ENCODE assay signal across 20 cellular contexts in genomic region chr12:119772431-119772830, GRCh38.
DNase-seq lines count a peak whose midpoint lies in the region; TF ChIP-seq lines count a peak whose summit lies in the region.
"Had no signal": no experiment of that assay in that cellular context is flagged by ENCODE, and none has a peak within 500 bp of the region (broad histone marks: within the 10 kb centered on the region; RNA-seq: fewer than 3 reads in every experiment).

No MANE protein-coding gene starts in this region.

- H3K4me3 Mint-ChIP-seq in MCF 10A (ENCODE audit: unreplicated experiment): no peak overlapping the region
- H3K4me3 Mint-ChIP-seq: B cell; CD4-positive, CD25-positive, alpha-beta regulatory T cell; GM23338 had no signal

- H3K9me3 ChIP-seq in breast epithelium: no peaks in the 10 kb centered on the region
- H3K9me3 ChIP-seq: SJCRH30 had no signal

- TF ChIP-seq POLR2A in breast epithelium (IDR thresholded peaks at IDR 0.05): no peak

- no peak overlapping the region for H3K27ac Mint-ChIP-seq in MCF 10A (ENCODE audit: low read depth, unreplicated experiment)
- H3K27ac Mint-ChIP-seq: B cell, GM23338 had no signal

- H3K36me3 ChIP-seq in breast epithelium: no peaks in the 10 kb centered on the region
- H3K36me3 ChIP-seq in brain microvascular endothelial cell (replicated peaks): no peaks in the 10 kb centered on the region

- no peaks in the 10 kb centered on the region for H3K27me3 Mint-ChIP-seq in MCF 10A (ENCODE audit: insufficient read depth, unreplicated experiment)
- H3K27me3 Mint-ChIP-seq: B cell; CD4-positive, CD25-positive, alpha-beta regulatory T cell had no signal

- no peaks in the 10 kb centered on the region for H3K9me3 Mint-ChIP-seq in MCF 10A (ENCODE audit: unreplicated experiment)
- H3K9me3 Mint-ChIP-seq: CD4-positive, CD25-positive, alpha-beta regulatory T cell; GM23338 had no signal

- H3K27me3 ChIP-seq in breast epithelium (no peaks in the 10 kb centered on the region), brain microvascular endothelial cell (replicated peaks) (no peaks in the 10 kb centered on the region)
- H3K27me3 ChIP-seq: SJCRH30 had no signal

- no peak overlapping the region for H3K27ac ChIP-seq in breast epithelium
- H3K27ac ChIP-seq in brain microvascular endothelial cell: no peak overlapping the region
- H3K27ac ChIP-seq: 22Rv1, SJCRH30 had no signal

- intact Hi-C loops in MCF 10A (cut with micrococcal nuclease): no loop called here
- intact Hi-C loops in breast epithelium (cut with DNase I; ENCODE audit: low total_unique reads): no loop called here

- in situ Hi-C loops in brain microvascular endothelial cell (cut with HindIII; ENCODE audit: low pct_ligation_motif_present, low sequenced_read_pairs): no loop called here

- POLR2A ChIA-PET in MCF 10A (lab: Yijun Ruan, JAX): no interaction called here

- TF ChIP-seq CTCF in MCF 10A (IDR thresholded peaks at IDR 0.05; ENCODE audit: unreplicated experiment): no peak
- TF ChIP-seq CTCF in breast epithelium (IDR thresholded peaks at IDR 0.05): no peak
- TF ChIP-seq CTCF in brain microvascular endothelial cell (IDR thresholded peaks at IDR 0.05; ENCODE audit: low read depth, low read length, missing control alignments): no peak

- H3K36me3 Mint-ChIP-seq in MCF 10A (ENCODE audit: insufficient read depth, unreplicated experiment): peaks cover 12% of the 10 kb centered on the region

- H3K4me1 Mint-ChIP-seq in MCF 10A (ENCODE audit: insufficient read depth, unreplicated experiment): no peaks in the 10 kb centered on the region
- H3K4me1 Mint-ChIP-seq: B cell; CD4-positive, CD25-positive, alpha-beta regulatory T cell had no signal

- no TSS peak for BruUV-seq in MCF 10A (replicated peaks; lab: Mats Ljungman, UMichigan)

- H3K4me3 ChIP-seq in breast epithelium (no peak overlapping the region), brain microvascular endothelial cell (ENCODE audit: low read depth, low read length) (no peak overlapping the region)
- H3K4me3 ChIP-seq: GM23338, SJCRH30 had no signal

- no peaks in the 10 kb centered on the region for H3K4me1 ChIP-seq in breast epithelium
- H3K4me1 ChIP-seq: SJCRH30 had no signal

- CTCF ChIA-PET in MCF 10A (lab: Yijun Ruan, JAX): interaction anchor here (1.1 to 2.4 kb wide), 2 partner anchors 9 to 105 kb away, joined by 4 to 6 read pairs; partner anchors contain the start of gene PRKAB1

- DNase-seq in MCF 10A (ENCODE audit: unreplicated experiment) (peak; percentile 8), breast epithelium (ENCODE audit: low spot score in 2 of 2) (no peak), brain microvascular endothelial cell (peak; percentile 14), iris pigment epithelial cell (ENCODE audit: low read depth) (peak; percentile 20), NCI-H2107 treated with DMSO at 0.1 percent for 48 hours (lab: John Stamatoyannopoulos, UW; ENCODE audit: unreplicated experiment) (no peak), hippocampal formation (lab: John Stamatoyannopoulos, UW) (no peak), NCI-H748 (lab: John Stamatoyannopoulos, UW; ENCODE audit: unreplicated experiment) (no peak)
- DNase-seq in central memory CD4-positive, alpha-beta T cell: no peak
- DNase-seq: CD4-positive, CD25-positive, alpha-beta regulatory T cell; COR-L47; DMS 273 treated with DMSO at 0.1 percent for 48 hours; KBM-7; NCI-H1417; NCI-H187; NCI-H226; NCI-H524 treated with DMSO at 0.1 percent for 48 hours had no signal

Comparison
In these comparisons a context has a peak if more than half of its experiments do, and no peak if none do; other contexts are left out.
1. DNase-seq: peak in MCF 10A (single experiment), brain microvascular endothelial cell (single experiment) and iris pigment epithelial cell (single experiment); none in breast epithelium (0 of 2), NCI-H2107 treated with DMSO at 0.1 percent for 48 hours (single experiment), central memory CD4-positive, alpha-beta T cell (single experiment), hippocampal formation (0 of 2) and NCI-H748 (single experiment).